Comparison of ENCODE assay signal across 1 cellular context in the genomic region with DNA sequence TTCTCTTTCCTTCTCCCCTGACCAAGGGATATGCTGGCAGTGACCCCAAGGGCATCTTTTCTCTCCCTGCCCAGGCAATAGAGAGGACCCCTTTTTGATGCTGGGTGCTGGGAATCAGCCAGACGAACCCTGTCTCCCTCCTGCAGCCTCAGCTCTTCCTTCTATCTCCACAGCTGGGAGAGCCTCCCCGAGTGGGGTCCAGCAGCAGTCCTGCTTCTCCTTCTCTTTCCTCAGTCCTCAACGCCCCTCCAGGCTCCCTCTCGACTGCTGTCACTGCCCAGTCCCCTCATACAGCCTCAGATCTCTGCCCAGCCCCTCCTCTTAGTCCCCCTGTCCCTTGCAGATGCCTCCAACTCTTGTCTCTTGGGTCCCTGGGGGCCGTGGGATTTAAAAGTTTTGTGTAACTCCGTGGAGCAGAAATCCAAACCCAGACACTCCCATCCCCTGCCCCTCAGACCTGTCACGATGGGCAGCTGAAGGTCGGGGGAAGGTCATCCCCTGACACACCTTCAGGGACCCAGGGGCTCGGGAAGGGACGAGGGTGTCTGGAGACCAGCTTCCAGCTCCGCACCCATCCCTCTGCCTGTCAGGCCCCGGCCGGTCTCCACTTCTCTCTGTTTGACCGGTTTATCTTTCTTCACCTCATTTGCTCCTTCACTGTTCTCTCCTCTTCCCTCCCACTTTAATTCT.
TF ChIP-seq lines count a peak whose summit lies in the region.

No MANE protein-coding gene starts in this region.

TF ChIP-seq in IMR-90, 13 proteins besides CTCF, POLR2A, EP300 and RAD21:
- TF ChIP-seq SMC3 (IDR thresholded peaks at IDR 0.05; ENCODE audit: low read depth, low read length) (no peak), CHD1 (IDR thresholded peaks at IDR 0.05; ENCODE audit: low read depth, low read length) (no peak), MXI1 (IDR thresholded peaks at IDR 0.05; ENCODE audit: borderline replicate concordance, low read depth, low read length) (no peak), BHLHE40 (IDR thresholded peaks at IDR 0.05; ENCODE audit: low read depth, low read length) (no peak), NFE2L2 (IDR thresholded peaks at IDR 0.05; ENCODE audit: low read depth, low read length) (no peak), FOS (IDR thresholded peaks at IDR 0.05; ENCODE audit: low read depth, low read length) (no peak), CEBPB (IDR thresholded peaks at IDR 0.05; ENCODE audit: low read depth, low read length) (no peak), RFX5 (IDR thresholded peaks at IDR 0.05; ENCODE audit: low read depth, low read length) (no peak), MAFK (IDR thresholded peaks at IDR 0.05; ENCODE audit: low read depth, low read length) (no peak), RCOR1 (IDR thresholded peaks at IDR 0.05; ENCODE audit: insufficient replicate concordance, low read length) (no peak), MAZ (IDR thresholded peaks at IDR 0.05; ENCODE audit: borderline replicate concordance, low read depth, low read length) (no peak)
- TF ChIP-seq, protein P1, sequence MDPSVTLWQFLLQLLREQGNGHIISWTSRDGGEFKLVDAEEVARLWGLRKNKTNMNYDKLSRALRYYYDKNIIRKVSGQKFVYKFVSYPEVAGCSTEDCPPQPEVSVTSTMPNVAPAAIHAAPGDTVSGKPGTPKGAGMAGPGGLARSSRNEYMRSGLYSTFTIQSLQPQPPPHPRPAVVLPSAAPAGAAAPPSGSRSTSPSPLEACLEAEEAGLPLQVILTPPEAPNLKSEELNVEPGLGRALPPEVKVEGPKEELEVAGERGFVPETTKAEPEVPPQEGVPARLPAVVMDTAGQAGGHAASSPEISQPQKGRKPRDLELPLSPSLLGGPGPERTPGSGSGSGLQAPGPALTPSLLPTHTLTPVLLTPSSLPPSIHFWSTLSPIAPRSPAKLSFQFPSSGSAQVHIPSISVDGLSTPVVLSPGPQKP (IDR thresholded peaks at IDR 0.05; ENCODE audit: borderline replicate concordance, low read depth, low read length), result no peak
- TF ChIP-seq, protein P2, sequence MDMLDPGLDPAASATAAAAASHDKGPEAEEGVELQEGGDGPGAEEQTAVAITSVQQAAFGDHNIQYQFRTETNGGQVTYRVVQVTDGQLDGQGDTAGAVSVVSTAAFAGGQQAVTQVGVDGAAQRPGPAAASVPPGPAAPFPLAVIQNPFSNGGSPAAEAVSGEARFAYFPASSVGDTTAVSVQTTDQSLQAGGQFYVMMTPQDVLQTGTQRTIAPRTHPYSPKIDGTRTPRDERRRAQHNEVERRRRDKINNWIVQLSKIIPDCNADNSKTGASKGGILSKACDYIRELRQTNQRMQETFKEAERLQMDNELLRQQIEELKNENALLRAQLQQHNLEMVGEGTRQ (IDR thresholded peaks at IDR 0.05; ENCODE audit: low read depth, low read length), result no peak
